Comparison of ENCODE assay signal across 1 cellular context in genomic region chr21:28624626-28625025, GRCh38.
TF ChIP-seq lines count a peak whose summit lies in the region.

No MANE protein-coding gene starts in this region.

TF ChIP-seq in IMR-90, 13 proteins besides CTCF, POLR2A, EP300 and RAD21 (continued from another document):
- TF ChIP-seq USF2 (IDR thresholded peaks at IDR 0.05; ENCODE audit: low read depth, low read length) (no peak), RFX5 (IDR thresholded peaks at IDR 0.05; ENCODE audit: low read depth, low read length) (no peak), BHLHE40 (IDR thresholded peaks at IDR 0.05; ENCODE audit: low read depth, low read length) (no peak)
